9 cellular contexts compared by ENCODE assay signal in the genomic region with DNA sequence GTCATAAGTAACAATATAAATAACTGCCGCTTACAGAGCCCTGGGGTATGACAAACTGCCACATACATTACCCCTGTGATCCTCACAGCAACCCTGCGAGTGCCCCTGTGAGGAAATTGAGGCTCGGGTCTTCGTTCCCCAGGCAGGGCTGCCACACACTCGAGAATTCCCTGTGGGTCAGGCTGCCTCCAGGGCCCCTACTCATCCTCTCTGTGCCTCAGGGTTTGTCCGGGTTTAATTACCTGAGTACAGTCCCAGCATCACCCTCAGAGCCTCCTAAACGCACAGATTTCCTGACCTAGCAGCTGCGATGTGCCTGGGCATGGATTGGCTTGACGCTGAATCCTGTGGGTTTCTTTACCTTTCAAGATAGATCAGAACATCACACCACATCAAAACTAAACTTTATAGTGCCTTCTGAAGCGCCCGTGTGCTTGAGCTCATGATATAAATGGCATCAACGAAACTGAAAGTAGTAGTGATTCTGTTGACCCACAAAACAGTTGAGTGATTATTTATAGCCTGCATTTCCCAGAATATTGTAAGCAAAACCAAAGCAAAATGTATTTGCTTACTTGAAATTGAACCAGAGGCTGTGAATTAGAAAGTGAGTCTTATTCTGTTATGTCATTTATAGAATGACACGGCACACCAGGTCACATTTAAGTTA. TPM values are rescaled to one million over a fixed set of nuclear protein-coding genes. Genes with fewer than 3 reads are reported as not detected.
DNase-seq lines count a peak whose midpoint lies in the region; ATAC-seq, FAIRE-seq and TF ChIP-seq lines count a peak whose summit lies in the region.
"Had no signal": no experiment of that assay in that cellular context is flagged by ENCODE, and none has a peak within 500 bp of the region (broad histone marks: within the 10 kb centered on the region; RNA-seq: fewer than 3 reads in every experiment).

No MANE protein-coding gene starts in this region.

- peaks cover 5% of the 10 kb centered on the region for H3K36me3 Mint-ChIP-seq in glutamatergic neuron (ENCODE audit: unreplicated experiment)

- FAIRE-seq in HTR-8/SVneo (lab: Jason Lieb, UNC) = no peak

- TF ChIP-seq CTCF in right atrium auricular region (IDR thresholded peaks at IDR 0.05) = no peak
- TF ChIP-seq CTCF in fibroblast of villous mesenchyme (IDR thresholded peaks at IDR 0.05; ENCODE audit: insufficient read depth, low read depth, low read length) = no peak
- TF ChIP-seq CTCF in glutamatergic neuron (IDR thresholded peaks at IDR 0.05; ENCODE audit: partially characterized antibody, unreplicated experiment) = no peak

- no peaks in the 10 kb centered on the region for H3K27me3 Mint-ChIP-seq in glutamatergic neuron (ENCODE audit: unreplicated experiment)

- no peaks in the 10 kb centered on the region for H3K36me3 ChIP-seq in right atrium auricular region

- H3K9me3 ChIP-seq in right atrium auricular region = no peaks in the 10 kb centered on the region

- H3K4me3 ChIP-seq in right atrium auricular region (peak overlapping the region in 1 of 2 donors; percentile 6), fibroblast of villous mesenchyme (ENCODE audit: low read depth, low read length) (no peak overlapping the region)

- peaks cover 54% of the 10 kb centered on the region for H3K4me1 Mint-ChIP-seq in glutamatergic neuron (ENCODE audit: low read depth, unreplicated experiment)

- H3K4me1 ChIP-seq in right atrium auricular region = peaks cover 0 to 39% of the 10 kb centered on the region in 2 donors

- peak overlapping the region; percentile 45 to 46 for H3K27ac ChIP-seq in right atrium auricular region

- H3K9me3 Mint-ChIP-seq in glutamatergic neuron (ENCODE audit: unreplicated experiment) = peaks cover 1% of the 10 kb centered on the region

- no peak overlapping the region for H3K4me3 Mint-ChIP-seq in glutamatergic neuron (ENCODE audit: unreplicated experiment)

- H3K27ac Mint-ChIP-seq in glutamatergic neuron (ENCODE audit: unreplicated experiment) = no peak overlapping the region

- no peak for ATAC-seq in left cardiac atrium

- H3K27me3 ChIP-seq in right atrium auricular region = no peaks in the 10 kb centered on the region

- intact Hi-C loops in left cardiac atrium (cut with DNase I) = no loop called here

- DNase-seq in right atrium auricular region (ENCODE audit: low spot score) = no peak
- no peak for DNase-seq in left cardiac atrium
- peak; percentile 63 for DNase-seq in activated CD4-positive, alpha-beta T cell treated with anti-CD3 and anti-CD28 coated beads for 48 hours
- peak; percentile 22 for DNase-seq in fibroblast of villous mesenchyme (ENCODE audit: low read depth)
- DNase-seq in stimulated activated naive CD4-positive, alpha-beta T cell treated with Interleukin-2 at 50 U/mL for 16 hours (lab: John Stamatoyannopoulos, UW) = peak; percentile 35
- DNase-seq in glutamatergic neuron = no peak
- DNase-seq in NCI-H128 (lab: John Stamatoyannopoulos, UW; ENCODE audit: unreplicated experiment) = no peak
- DNase-seq in HTR-8/SVneo (ENCODE audit: insufficient read length, low spot score) = no peak

RNA-seq across cellular contexts. Expression of gene SLC37A1, which starts 14.0 kb away (rescaled TPM):
- total RNA-seq in right atrium auricular region = 1 to 10 TPM; 2.0 to 5.0 TPM
- 1 to 10 TPM; 1.9 to 3.7 TPM for total RNA-seq in left cardiac atrium
- 0.97 and 1.7 TPM in 2 replicates for total RNA-seq in fibroblast of villous mesenchyme
- 65.7 TPM for total RNA-seq in glutamatergic neuron (ENCODE audit: unreplicated experiment)

RNA-seq across cellular contexts. Expression of gene RSPH1, which starts 31.6 kb away (rescaled TPM):
- total RNA-seq in right atrium auricular region (not detected), left cardiac atrium (not detected), fibroblast of villous mesenchyme (not detected in 2 replicates), glutamatergic neuron (ENCODE audit: unreplicated experiment) (0.42 TPM)
- total RNA-seq: activated CD8-positive, alpha-beta memory T cell treated with anti-CD3 and anti-CD28 coated beads for 36 hours had no signal

Comparison
In these comparisons a context has a peak if more than half of its experiments do, and no peak if none do; other contexts are left out.
1. DNase-seq: peak in activated CD4-positive, alpha-beta T cell treated with anti-CD3 and anti-CD28 coated beads for 48 hours (single experiment), fibroblast of villous mesenchyme (single experiment) and stimulated activated naive CD4-positive, alpha-beta T cell treated with Interleukin-2 at 50 U/mL for 16 hours (single experiment); none in right atrium auricular region (single experiment), left cardiac atrium (single experiment), glutamatergic neuron (single experiment), NCI-H128 (single experiment) and HTR-8/SVneo (single experiment).
2. RNA of gene SLC37A1, which starts 14.0 kb away (total RNA-seq): 65.7 TPM in glutamatergic neuron (single experiment); 2.0 to 5.0 TPM in right atrium auricular region, 1.9 to 3.7 TPM in left cardiac atrium and 0.97 to 1.7 TPM in fibroblast of villous mesenchyme; every median in the first group is over 10 times any median in the second.